Comparison of ENCODE assay signal across 8 cellular contexts in genomic region chr4:186723207-186724047, GRCh38. TPM values are rescaled to one million over a fixed set of nuclear protein-coding genes. Genes with fewer than 3 reads are reported as not detected.
A peak's percentile ranks its signal among the peaks of the same experiment; 100 is the strongest.
DNase-seq lines count a peak whose midpoint lies in the region; ATAC-seq, FAIRE-seq and TF ChIP-seq lines count a peak whose summit lies in the region.

Gene FAT1 (minus strand): TSS chr4:186723856. CDS start chr4:186709827, 14,029 bp downstream.

- H3K9ac ChIP-seq in neural cell (ENCODE audit: low read length): peak within 1 kb of the TSS; percentile 62

- H3K27ac Mint-ChIP-seq in CD14-positive monocyte: no peak within 1 kb of the TSS
- H3K27ac Mint-ChIP-seq in activated CD8-positive, alpha-beta T cell treated with anti-CD3 and anti-CD28 coated beads, Interleukin-2, amount 10 ng/mL, durations not matched to agents 7 days and 5 days: peak within 1 kb of the TSS; percentile 55

- TF ChIP-seq EP300 in neural cell (conservative IDR thresholded peaks at IDR 0.05; ENCODE audit: poor library complexity, severe bottlenecking): peak; percentile 27

- no peaks in the 10 kb centered on the region for H3K36me3 ChIP-seq in neural cell (ENCODE audit: insufficient read depth, low read length)

- no peak for TF ChIP-seq CTCF in CD14-positive monocyte (IDR thresholded peaks at IDR 0.05)
- no peak for TF ChIP-seq CTCF in neural cell (IDR thresholded peaks at IDR 0.05; ENCODE audit: poor library complexity, severe bottlenecking)

- peaks cover 2 to 41% (median 20%) of the 10 kb centered on the region in 7 donors for H3K9me3 Mint-ChIP-seq in CD14-positive monocyte
- no peaks in the 10 kb centered on the region for H3K9me3 Mint-ChIP-seq in activated CD8-positive, alpha-beta T cell treated with anti-CD3 and anti-CD28 coated beads, Interleukin-2, amount 10 ng/mL, durations not matched to agents 7 days and 5 days (ENCODE audit: insufficient read depth)

- TF ChIP-seq RAD21 in neural cell (conservative IDR thresholded peaks at IDR 0.05): peak; percentile 34

- H3K36me3 Mint-ChIP-seq in CD14-positive monocyte: peaks cover 0 to 8% of the 10 kb centered on the region in 2 donors
- peaks cover 10% of the 10 kb centered on the region for H3K36me3 Mint-ChIP-seq in activated CD8-positive, alpha-beta T cell treated with anti-CD3 and anti-CD28 coated beads, Interleukin-2, amount 10 ng/mL, durations not matched to agents 7 days and 5 days (ENCODE audit: low read depth)

- H3K9me2 ChIP-seq in neural cell (ENCODE audit: insufficient read depth, low read length): no peaks in the 10 kb centered on the region

- POLR2A ChIA-PET in activated CD8-positive, alpha-beta T cell treated with anti-CD3 and anti-CD28 coated beads, Interleukin-2, amount 10 ng/mL, durations not matched to agents 7 days and 5 days (lab: Charles Lee): no interaction called here

- intact Hi-C loops in CD14-positive monocyte (cut with micrococcal nuclease): no loop called here

- H3K27me3 ChIP-seq in neural cell (ENCODE audit: insufficient read depth, low read depth, low read length): peaks cover 16% of the 10 kb centered on the region

- peak within 1 kb of the TSS; percentile 100 for H3K4me2 ChIP-seq in neural cell (ENCODE audit: low read length)

- CTCF ChIA-PET in activated CD8-positive, alpha-beta T cell treated with anti-CD3 and anti-CD28 coated beads, Interleukin-2, amount 10 ng/mL, durations not matched to agents 7 days and 5 days (lab: Charles Lee): no interaction called here

- H3K27ac ChIP-seq in neural cell (ENCODE audit: low read length): no peak within 1 kb of the TSS

- H3K9me3 ChIP-seq in neural cell (ENCODE audit: low read length): no peaks in the 10 kb centered on the region

- H4K20me1 ChIP-seq in neural cell (ENCODE audit: insufficient read depth): no peaks in the 10 kb centered on the region

- ATAC-seq in activated CD8-positive, alpha-beta T cell treated with anti-CD3 and anti-CD28 coated beads, Interleukin-2, amount 10 ng/mL, durations not matched to agents 7 days and 5 days: no peak
- ATAC-seq in GM19035 (IDR thresholded peaks at IDR 0.05; ENCODE audit: unreplicated experiment): no peak

- H3F3A ChIP-seq in neural cell (ENCODE audit: insufficient read depth, low read length, poor library complexity, severe bottlenecking): no peaks in the 10 kb centered on the region

- DNase-seq in CD14-positive monocyte (ENCODE audit: low spot score) (no peak), HT-29 (ENCODE audit: low spot score) (peak; percentile 71), frontal cortex (ENCODE audit: low spot score in 2 of 2) (peak; percentile 69 to 78), Kasumi-1 (lab: John Stamatoyannopoulos, UW) (no peak), RPMI8226 (no peak)
- DNase-seq in activated CD8-positive, alpha-beta T cell treated with anti-CD3 and anti-CD28 coated beads, Interleukin-2, amount 10 ng/mL, durations not matched to agents 7 days and 5 days: no peak

- peak within 1 kb of the TSS; percentile 42 to 87 for H3K4me3 Mint-ChIP-seq in CD14-positive monocyte
- H3K4me3 Mint-ChIP-seq in activated CD8-positive, alpha-beta T cell treated with anti-CD3 and anti-CD28 coated beads, Interleukin-2, amount 10 ng/mL, durations not matched to agents 7 days and 5 days: peak within 1 kb of the TSS; percentile 46

- H2AFZ ChIP-seq in neural cell (ENCODE audit: low read depth, low read length): peak within 1 kb of the TSS; percentile 34

- H3K4me3 ChIP-seq in neural cell (ENCODE audit: low read length): peak within 1 kb of the TSS; percentile 91

- no peak for FAIRE-seq in frontal cortex (lab: Jason Lieb, UNC)

- H3K27me3 Mint-ChIP-seq in CD14-positive monocyte (ENCODE audit: low read depth in 3 of 3): peaks cover 57 to 66% (median 64%) of the 10 kb centered on the region in 3 donors
- peaks cover 40% of the 10 kb centered on the region for H3K27me3 Mint-ChIP-seq in activated CD8-positive, alpha-beta T cell treated with anti-CD3 and anti-CD28 coated beads, Interleukin-2, amount 10 ng/mL, durations not matched to agents 7 days and 5 days (ENCODE audit: low read depth)

- peaks cover 43% of the 10 kb centered on the region for H3K79me2 ChIP-seq in neural cell (replicated peaks; ENCODE audit: insufficient read depth, low read length)

- peaks cover 12% of the 10 kb centered on the region for H3K4me1 Mint-ChIP-seq in CD14-positive monocyte
- H3K4me1 Mint-ChIP-seq in activated CD8-positive, alpha-beta T cell treated with anti-CD3 and anti-CD28 coated beads, Interleukin-2, amount 10 ng/mL, durations not matched to agents 7 days and 5 days (ENCODE audit: low read depth): peaks cover 11% of the 10 kb centered on the region

TF ChIP-seq in neural cell, 6 proteins besides CTCF, POLR2A, EP300 and RAD21:
- TF ChIP-seq SMC3 (conservative IDR thresholded peaks at IDR 0.05; ENCODE audit: poor library complexity) (peak; percentile 34), MXI1 (conservative IDR thresholded peaks at IDR 0.05; ENCODE audit: poor library complexity, severe bottlenecking) (peak; percentile 74), EZH2 (IDR thresholded peaks at IDR 0.05; ENCODE audit: borderline replicate concordance, insufficient read depth, low read length, poor library complexity, severe bottlenecking) (no peak), REST (IDR thresholded peaks at IDR 0.05; ENCODE audit: borderline replicate concordance) (no peak), POLR2AphosphoS5 (IDR thresholded peaks at IDR 0.05) (peak; percentile 6), TAF1 (IDR thresholded peaks at IDR 0.05; ENCODE audit: low read depth) (no peak)

RNA-seq across cellular contexts. Expression of gene FAT1, which starts in this region (rescaled TPM):
- polyA plus RNA-seq in CD14-positive monocyte (not detected), neural cell (18.0 and 19.8 TPM in 2 replicates)
- 325 and 379 TPM in 2 replicates for total RNA-seq in HT-29 (2014; rRNA removed; shearing (Covaris generic))
- not detected for total RNA-seq in activated CD8-positive, alpha-beta T cell treated with anti-CD3 and anti-CD28 coated beads, Interleukin-2, amount 10 ng/mL, durations not matched to agents 7 days and 5 days
- total RNA-seq in frontal cortex: 26.9 TPM
- polyA minus RNA-seq in neural cell: 94.0 and 94.2 TPM in 2 replicates

Comparison
In these comparisons a context has a peak if more than half of its experiments do, and no peak if none do; other contexts are left out.
1. RNA of gene FAT1 (total RNA-seq): 325 to 379 TPM in HT-29 and 26.9 TPM in frontal cortex (single experiment); not detected in activated CD8-positive, alpha-beta T cell treated with anti-CD3 and anti-CD28 coated beads, Interleukin-2, amount 10 ng/mL, durations not matched to agents 7 days and 5 days; every median in the first group is over 10 times any median in the second.
2. RNA of gene FAT1 (total RNA-seq): 325 to 379 TPM in HT-29; 26.9 TPM in frontal cortex (single experiment); every median in the first group is over 10 times any median in the second.
3. RNA of gene FAT1 (polyA plus RNA-seq): 18.0 to 19.8 TPM in neural cell; not detected in CD14-positive monocyte; every median in the first group is over 10 times any median in the second.
4. DNase-seq: peak in HT-29 (single experiment) and frontal cortex (2 of 2); none in CD14-positive monocyte (single experiment), activated CD8-positive, alpha-beta T cell treated with anti-CD3 and anti-CD28 coated beads, Interleukin-2, amount 10 ng/mL, durations not matched to agents 7 days and 5 days (single experiment), Kasumi-1 (0 of 2) and RPMI8226 (single experiment).